Comparison of ENCODE assay signal across 9 cellular contexts in genomic region chr2:43609304-43609883, GRCh38. TPM values are rescaled to one million over a fixed set of nuclear protein-coding genes. Genes with fewer than 3 reads are reported as not detected.
DNase-seq lines count a peak whose midpoint lies in the region; ATAC-seq and TF ChIP-seq lines count a peak whose summit lies in the region.
"Had no signal": no experiment of that assay in that cellular context is flagged by ENCODE, and none has a peak within 500 bp of the region (broad histone marks: within the 10 kb centered on the region; RNA-seq: fewer than 3 reads in every experiment).

No MANE protein-coding gene starts in this region.

- peaks cover 13% of the 10 kb centered on the region for H3K27me3 Mint-ChIP-seq in activated naive CD4-positive, alpha-beta T cell treated with anti-CD3 and anti-CD28 coated beads, Interleukin-2, amount 10 ng/mL, durations not matched to agents 7 days and 5 days

- H3K9me3 ChIP-seq in psoas muscle, result no peaks in the 10 kb centered on the region
- H3K9me3 ChIP-seq: BLaER1 had no signal

- H3K9me3 Mint-ChIP-seq in activated naive CD4-positive, alpha-beta T cell treated with anti-CD3 and anti-CD28 coated beads, Interleukin-2, amount 10 ng/mL, durations not matched to agents 7 days and 5 days, result no peaks in the 10 kb centered on the region

- intact Hi-C loops in Right ventricle myocardium superior (cut with DNase I), result no loop called here
- intact Hi-C loops in psoas muscle (cut with DNase I), result loop anchor here in 1 of 2 donors (1.0 kb wide), 1 partner anchor 782 kb away; no protein-coding TSS in a partner anchor

- H3K4me3 ChIP-seq in H7 (ENCODE audit: insufficient read depth, low read depth, low read length), result no peak overlapping the region
- H3K4me3 ChIP-seq in psoas muscle, result no peak overlapping the region
- H3K4me3 ChIP-seq: BLaER1 had no signal

- H3K27me3 ChIP-seq in H7 (ENCODE audit: control insufficient read depth, insufficient read depth, low read length) (no peaks in the 10 kb centered on the region), psoas muscle (ENCODE audit: insufficient read depth in 3 of 3, low read length in 2 of 3) (no peaks in the 10 kb centered on the region)
- H3K27me3 ChIP-seq: BLaER1 had no signal

- peak; percentile 59 for TF ChIP-seq CTCF in psoas muscle (IDR thresholded peaks at IDR 0.05)

- H3K4me1 ChIP-seq in psoas muscle, result no peaks in the 10 kb centered on the region
- H3K4me1 ChIP-seq: BLaER1 had no signal

- no peaks in the 10 kb centered on the region for H3K36me3 Mint-ChIP-seq in activated naive CD4-positive, alpha-beta T cell treated with anti-CD3 and anti-CD28 coated beads, Interleukin-2, amount 10 ng/mL, durations not matched to agents 7 days and 5 days

- CTCF ChIA-PET in activated naive CD4-positive, alpha-beta T cell treated with anti-CD3 and anti-CD28 coated beads, Interleukin-2, amount 10 ng/mL, durations not matched to agents 7 days and 5 days (lab: Charles Lee), result interaction anchor here (0.6 to 3.0 kb wide), 6 partner anchors 12 to 1496 kb away, joined by 3 to 22 read pairs (median 5); partner anchors contain the start of gene THADA

- ATAC-seq in Right ventricle myocardium superior (ENCODE audit: poor library complexity), result peak; percentile 75
- ATAC-seq in psoas muscle, result peak in 3 of 4 donors; percentile 63 to 84 (median 75)

- no peaks in the 10 kb centered on the region for H3K36me3 ChIP-seq in H7 (replicated peaks; ENCODE audit: control insufficient read depth, insufficient read depth, low read length)
- H3K36me3 ChIP-seq in psoas muscle (ENCODE audit: insufficient read depth in 1 of 2, low read depth in 1 of 2), result no peaks in the 10 kb centered on the region
- H3K36me3 ChIP-seq: BLaER1 had no signal

- H3K27ac ChIP-seq in psoas muscle, result no peak overlapping the region
- H3K27ac ChIP-seq: BLaER1 had no signal

- WGBS in psoas muscle, 3 donors, result 13 to 26% (median 26%) methylated on average over 4 of the region's 4 CpGs

- no peak overlapping the region for H3K27ac Mint-ChIP-seq in activated naive CD4-positive, alpha-beta T cell treated with anti-CD3 and anti-CD28 coated beads, Interleukin-2, amount 10 ng/mL, durations not matched to agents 7 days and 5 days

- DNase-seq in NCI-H1417 (lab: John Stamatoyannopoulos, UW), result peak; percentile 52 to 83 (median 59)
- DNase-seq in NCI-H1417 treated with DMSO at 0.1 percent for 48 hours (lab: John Stamatoyannopoulos, UW), result no peak
- peak; percentile 30 for DNase-seq in H7
- DNase-seq in NCI-H446 (lab: John Stamatoyannopoulos, UW), result peak; percentile 54 to 67
- DNase-seq in activated naive CD4-positive, alpha-beta T cell treated with anti-CD3 and anti-CD28 coated beads, Interleukin-2, amount 10 ng/mL, durations not matched to agents 7 days and 5 days, result peak; percentile 43
- no peak for DNase-seq in Right ventricle myocardium superior
- no peak for DNase-seq in psoas muscle
- DNase-seq in GOT3 (lab: John Stamatoyannopoulos, UW), result no peak

- H3K4me1 Mint-ChIP-seq in activated naive CD4-positive, alpha-beta T cell treated with anti-CD3 and anti-CD28 coated beads, Interleukin-2, amount 10 ng/mL, durations not matched to agents 7 days and 5 days, result peaks cover 6% of the 10 kb centered on the region

- H3K4me3 Mint-ChIP-seq in activated naive CD4-positive, alpha-beta T cell treated with anti-CD3 and anti-CD28 coated beads, Interleukin-2, amount 10 ng/mL, durations not matched to agents 7 days and 5 days, result no peak overlapping the region

RNA-seq across cellular contexts. Expression of gene THADA, which starts 13.6 kb away (rescaled TPM):
- 16.3 and 23.7 TPM in 2 replicates for total RNA-seq in H7 (2014; rRNA removed; shearing (Covaris generic))
- 14.2 TPM for total RNA-seq in Right ventricle myocardium superior
- 10 to 100 TPM; 11.4 to 17.4 (median 12.9) TPM for total RNA-seq in psoas muscle
- polyA plus RNA-seq in psoas muscle, result 10 to 100 TPM in 2 of 3 donors, 1 to 10 TPM in 1; 8.1 to 11.6 (median 11.3) TPM

RNA-seq across cellular contexts. Expression of gene PLEKHH2, which starts 27.7 kb away (rescaled TPM):
- 1.4 and 2.1 TPM in 2 replicates for total RNA-seq in H7 (2014; rRNA removed; shearing (Covaris generic))
- total RNA-seq in Right ventricle myocardium superior (1.2 TPM), psoas muscle (1 to 10 TPM in 1 of 4 donors, under 1 TPM in 3; 0.34 to 2.2 (median 0.56) TPM)
- under 1 TPM; 0.14 to 0.39 (median 0.38) TPM for polyA plus RNA-seq in psoas muscle

Comparison
In these comparisons a context has a peak if more than half of its experiments do, and no peak if none do; other contexts are left out.
1. DNase-seq: peak in NCI-H1417 (3 of 3), H7 (single experiment), NCI-H446 (2 of 2) and activated naive CD4-positive, alpha-beta T cell treated with anti-CD3 and anti-CD28 coated beads, Interleukin-2, amount 10 ng/mL, durations not matched to agents 7 days and 5 days (single experiment); none in NCI-H1417 treated with DMSO at 0.1 percent for 48 hours (single experiment), Right ventricle myocardium superior (single experiment), psoas muscle (0 of 2) and GOT3 (single experiment).